In the genomic region with DNA sequence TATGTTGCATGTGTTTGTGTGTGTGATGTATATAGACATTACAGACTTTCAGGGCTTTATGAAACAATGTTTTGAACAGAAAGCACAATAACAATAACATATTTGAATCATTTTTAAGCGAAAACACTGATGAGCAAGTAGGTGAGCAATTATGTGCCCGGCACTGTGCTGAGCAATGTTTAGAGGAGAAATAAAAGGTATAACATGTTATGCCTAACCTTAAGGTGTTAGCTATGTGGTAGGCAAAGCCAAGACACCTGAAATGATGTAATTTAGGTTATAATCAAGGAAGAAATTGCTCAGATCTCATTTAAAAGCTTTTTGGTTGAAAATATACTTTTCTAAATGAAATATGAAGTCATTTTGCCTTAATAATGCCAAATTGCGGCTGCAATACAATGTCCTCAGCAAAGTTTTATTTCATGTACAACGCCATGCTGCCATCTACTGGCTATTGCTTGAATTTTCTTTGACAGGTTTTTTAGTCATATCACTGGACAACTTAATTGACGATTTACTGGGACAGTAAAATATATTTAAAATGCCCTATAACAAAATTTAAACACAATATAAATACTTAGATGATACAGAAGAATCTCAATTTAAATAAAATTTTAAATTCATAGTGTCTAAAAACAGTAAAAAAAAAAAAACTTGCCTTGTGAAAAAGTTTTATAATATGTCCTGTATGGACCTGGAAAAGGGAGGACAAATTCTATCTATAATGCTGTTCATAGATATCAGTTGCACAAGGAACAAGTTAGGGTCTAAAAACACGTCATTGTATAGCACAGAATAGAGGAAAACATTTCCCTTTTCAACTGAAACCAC, we compare ENCODE assay signal across 10 cellular contexts.
DNase-seq lines count a peak whose midpoint lies in the region; ATAC-seq, FAIRE-seq and TF ChIP-seq lines count a peak whose summit lies in the region.
"Had no signal": no experiment of that assay in that cellular context is flagged by ENCODE, and none has a peak within 500 bp of the region (broad histone marks: within the 10 kb centered on the region; RNA-seq: fewer than 3 reads in every experiment).

No MANE protein-coding gene starts in this region.

- H3K36me3 ChIP-seq in bronchial epithelial cell (ENCODE audit: control insufficient read depth, insufficient read depth, low read length): no peaks in the 10 kb centered on the region
- H3K36me3 ChIP-seq in right lobe of liver: no peaks in the 10 kb centered on the region
- no peaks in the 10 kb centered on the region for H3K36me3 ChIP-seq in thyroid gland

- WGBS in right lobe of liver (ENCODE audit: insufficient coverage, low coverage, low lambda C conversion rate, missing lambda C conversion rate): 12% methylated on average over 6 of the region's 6 CpGs
- WGBS in thyroid gland, 2 donors: 20 to 23% methylated on average over 6 of the region's 6 CpGs

- H3K36me3 Mint-ChIP-seq in Calu3 (ENCODE audit: insufficient read depth, unreplicated experiment): no peaks in the 10 kb centered on the region
- H3K36me3 Mint-ChIP-seq: activated naive CD8-positive, alpha-beta T cell treated with anti-CD3 and anti-CD28 coated beads, Interleukin-2, amount 10 ng/mL, durations not matched to agents 7 days and 5 days had no signal

- no peaks in the 10 kb centered on the region for H3K27me3 Mint-ChIP-seq in Calu3 (ENCODE audit: unreplicated experiment)
- H3K27me3 Mint-ChIP-seq: stimulated activated naive CD8-positive, alpha-beta T cell treated with anti-CD3 and anti-CD28 coated beads, Interleukin-15, Interleukin-2, amounts not matched to agents 100 ng/mL and 50 ng/mL, for 24 hours had no signal

- TF ChIP-seq CTCF in Calu3 (IDR thresholded peaks at IDR 0.05; ENCODE audit: unreplicated experiment): peak; percentile 83
- TF ChIP-seq CTCF in bronchial epithelial cell (IDR thresholded peaks at IDR 0.05; ENCODE audit: insufficient read depth, low read length, severe bottlenecking): peak; percentile 41
- peak; percentile 71 to 89 (median 78) for TF ChIP-seq CTCF in right lobe of liver (IDR thresholded peaks at IDR 0.05)
- peak; percentile 67 to 90 (median 73) for TF ChIP-seq CTCF in thyroid gland (IDR thresholded peaks at IDR 0.05)

- intact Hi-C loops in Calu3 (cut with micrococcal nuclease; ENCODE audit: unreplicated experiment) (loop anchor here (1.0 to 2.0 kb wide), 4 partner anchors 98 to 408 kb away; no protein-coding TSS in a partner anchor), right lobe of liver (cut with DNase I) (loop anchor here (5.0 to 10.0 kb wide), 3 partner anchors 102 to 202 kb away; no protein-coding TSS in a partner anchor), thyroid gland (cut with DNase I) (loop anchor here (5.0 kb wide), 1 partner anchor 200 kb away; no protein-coding TSS in a partner anchor)

- TF ChIP-seq POLR2A in right lobe of liver (IDR thresholded peaks at IDR 0.05) (no peak), thyroid gland (IDR thresholded peaks at IDR 0.05) (no peak)

- H3K4me1 ChIP-seq in right lobe of liver (no peaks in the 10 kb centered on the region), thyroid gland (peaks cover 23 to 32% of the 10 kb centered on the region in 2 donors)

- H3K27ac ChIP-seq in right lobe of liver: no peak overlapping the region
- H3K27ac ChIP-seq in thyroid gland: peak overlapping the region in 1 of 3 donors; percentile 55

- CTCF ChIA-PET in Calu3 (lab: Charles Lee): interaction anchor here (2.9 kb wide), 1 partner anchor 201 kb away, joined by 10 read pairs; no protein-coding TSS in a partner anchor

- DNase-seq in Calu3: peak; percentile 60
- DNase-seq in RPMI7951 (ENCODE audit: low read depth): peak; percentile 51
- DNase-seq in bronchial epithelial cell (ENCODE audit: low read depth): peak; percentile 60
- no peak for DNase-seq in right lobe of liver
- peak; percentile 18 to 36 for DNase-seq in thyroid gland
- DNase-seq: activated naive CD8-positive, alpha-beta T cell treated with anti-CD3 and anti-CD28 coated beads, Interleukin-2, amount 10 ng/mL, durations not matched to agents 7 days and 5 days had no signal

- peaks cover 9% of the 10 kb centered on the region for H3K4me1 Mint-ChIP-seq in Calu3 (ENCODE audit: low read depth, unreplicated experiment)
- H3K4me1 Mint-ChIP-seq: activated naive CD8-positive, alpha-beta T cell treated with anti-CD3 and anti-CD28 coated beads, Interleukin-2, amount 10 ng/mL, durations not matched to agents 7 days and 5 days had no signal

- H3K4me3 ChIP-seq in bronchial epithelial cell (ENCODE audit: low read depth, low read length) (no peak overlapping the region), right lobe of liver (no peak overlapping the region), thyroid gland (replicated peaks in 1 of 3) (no peak overlapping the region)

- H3K9me3 ChIP-seq in right lobe of liver: no peaks in the 10 kb centered on the region
- H3K9me3 ChIP-seq in thyroid gland: no peaks in the 10 kb centered on the region

- no TSS peak for BruUV-seq in Calu3 (replicated peaks; lab: Mats Ljungman, UMichigan)

- no peak overlapping the region for H3K27ac Mint-ChIP-seq in Calu3 (ENCODE audit: unreplicated experiment)
- H3K27ac Mint-ChIP-seq: activated naive CD8-positive, alpha-beta T cell treated with anti-CD3 and anti-CD28 coated beads, Interleukin-2, amount 10 ng/mL, durations not matched to agents 7 days and 5 days; stimulated activated naive CD8-positive, alpha-beta T cell treated with anti-CD3 and anti-CD28 coated beads, Interleukin-15, Interleukin-2, amounts not matched to agents 100 ng/mL and 50 ng/mL, for 24 hours had no signal

- FAIRE-seq in bronchial epithelial cell (lab: Jason Lieb, UNC): no peak

- ATAC-seq in GM18867 (IDR thresholded peaks at IDR 0.05; ENCODE audit: unreplicated experiment) (peak; percentile 68), HG03469 (IDR thresholded peaks at IDR 0.05; ENCODE audit: unreplicated experiment) (peak; percentile 42), right lobe of liver (peak; percentile 66 to 83 (median 82)), GM21360 (IDR thresholded peaks at IDR 0.05; ENCODE audit: unreplicated experiment) (no peak)

- H3K27me3 ChIP-seq in bronchial epithelial cell (ENCODE audit: control insufficient read depth, insufficient read depth, low read length) (no peaks in the 10 kb centered on the region), right lobe of liver (no peaks in the 10 kb centered on the region), thyroid gland (no peaks in the 10 kb centered on the region)

- no peak overlapping the region for H3K4me3 Mint-ChIP-seq in Calu3 (ENCODE audit: low read depth, unreplicated experiment)
- H3K4me3 Mint-ChIP-seq: activated naive CD8-positive, alpha-beta T cell treated with anti-CD3 and anti-CD28 coated beads, Interleukin-2, amount 10 ng/mL, durations not matched to agents 7 days and 5 days; stimulated activated naive CD8-positive, alpha-beta T cell treated with anti-CD3 and anti-CD28 coated beads, Interleukin-15, Interleukin-2, amounts not matched to agents 100 ng/mL and 50 ng/mL, for 24 hours had no signal

- no peaks in the 10 kb centered on the region for H3K9me3 Mint-ChIP-seq in Calu3 (ENCODE audit: low read depth, unreplicated experiment)
- H3K9me3 Mint-ChIP-seq: activated naive CD8-positive, alpha-beta T cell treated with anti-CD3 and anti-CD28 coated beads, Interleukin-2, amount 10 ng/mL, durations not matched to agents 7 days and 5 days; stimulated activated naive CD8-positive, alpha-beta T cell treated with anti-CD3 and anti-CD28 coated beads, Interleukin-15, Interleukin-2, amounts not matched to agents 100 ng/mL and 50 ng/mL, for 24 hours had no signal

Comparison
In these comparisons a context has a peak if more than half of its experiments do, and no peak if none do; other contexts are left out.
1. DNase-seq: peak in Calu3 (single experiment), RPMI7951 (single experiment), bronchial epithelial cell (single experiment) and thyroid gland (2 of 2); none in right lobe of liver (0 of 3).
2. Peak in every context shown above with its lines, with median percentiles within 50 percentile points of each other: CTCF ChIP-seq.